Comparison of ENCODE assay signal across 8 cellular contexts in the genomic region with DNA sequence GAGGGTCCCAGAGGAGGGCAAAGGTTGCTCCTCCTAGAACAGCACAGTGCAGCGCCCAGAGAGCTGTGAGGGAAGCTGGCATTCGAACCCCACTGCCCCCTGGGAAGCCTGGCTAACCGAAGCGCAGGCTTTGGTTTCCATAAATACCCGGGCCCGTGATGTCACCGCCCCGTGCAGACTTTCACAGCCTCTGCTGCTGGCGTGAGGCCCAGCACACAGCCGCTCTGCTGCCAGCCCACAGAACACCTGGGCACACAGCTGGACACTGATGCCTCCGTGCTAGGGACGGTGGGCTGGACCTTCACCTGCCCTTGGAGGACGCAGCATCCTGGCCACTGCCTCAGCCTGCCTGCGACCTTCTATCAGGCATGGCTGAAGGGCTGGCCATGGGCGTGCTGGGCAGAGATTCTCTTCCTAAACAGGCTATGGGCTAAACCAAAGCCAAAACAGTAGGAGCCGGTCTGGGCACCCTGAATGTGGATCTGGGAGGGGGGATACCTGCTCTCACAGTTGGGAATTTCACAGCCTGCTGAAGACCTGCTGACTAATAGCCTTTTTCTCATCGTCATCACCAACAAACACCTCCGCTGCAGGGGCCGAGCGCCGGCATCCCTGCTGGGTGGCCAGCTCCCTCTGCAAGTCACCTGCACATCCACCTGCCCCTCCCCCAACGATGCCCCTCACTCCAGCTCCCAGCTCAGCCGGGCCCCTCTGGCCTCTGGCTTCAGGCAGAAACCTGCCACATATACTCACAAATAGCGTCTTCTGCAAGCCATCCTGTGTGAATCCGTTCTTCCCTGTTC. TPM values are rescaled to one million over a fixed set of nuclear protein-coding genes. Genes with fewer than 3 reads are reported as not detected.
A peak's percentile ranks its signal among the peaks of the same experiment; 100 is the strongest.
DNase-seq lines count a peak whose midpoint lies in the region; ATAC-seq and TF ChIP-seq lines count a peak whose summit lies in the region.

No MANE protein-coding gene starts in this region.

- TF ChIP-seq CTCF in Panc1 (IDR thresholded peaks at IDR 0.05) = no peak
- no peak for TF ChIP-seq CTCF in heart right ventricle (IDR thresholded peaks at IDR 0.05)
- no peak for TF ChIP-seq CTCF in thoracic aorta (IDR thresholded peaks at IDR 0.05)

- POLR2A ChIA-PET in Panc1 (lab: Charles Lee) = no interaction called here

- CTCF ChIA-PET in activated naive CD4-positive, alpha-beta T cell treated with anti-CD3 and anti-CD28 coated beads, Interleukin-2, amount 10 ng/mL, durations not matched to agents 7 days and 5 days (lab: Charles Lee) = no interaction called here
- CTCF ChIA-PET in Panc1 (lab: Charles Lee) = interaction anchor here (0.6 kb wide), 1 partner anchor 84 kb away, joined by 4 read pairs; no protein-coding TSS in a partner anchor

- WGBS in heart right ventricle, 2 donors = 22 to 44% methylated on average over 25 of the region's 25 CpGs

- peak overlapping the region; percentile 70 for H3K4me3 Mint-ChIP-seq in activated naive CD4-positive, alpha-beta T cell treated with anti-CD3 and anti-CD28 coated beads, Interleukin-2, amount 10 ng/mL, durations not matched to agents 7 days and 5 days

- peaks cover 61% of the 10 kb centered on the region for H3K27me3 Mint-ChIP-seq in activated naive CD4-positive, alpha-beta T cell treated with anti-CD3 and anti-CD28 coated beads, Interleukin-2, amount 10 ng/mL, durations not matched to agents 7 days and 5 days

- H3K27me3 ChIP-seq in Panc1 (ENCODE audit: control insufficient read depth, insufficient read depth, low read length) (no peaks in the 10 kb centered on the region), heart right ventricle (peaks cover 0 to 31% (median 4%) of the 10 kb centered on the region in 7 donors), thoracic aorta (replicated peaks; ENCODE audit: insufficient read depth) (no peaks in the 10 kb centered on the region)

- peaks cover 49% of the 10 kb centered on the region for H3K4me1 Mint-ChIP-seq in activated naive CD4-positive, alpha-beta T cell treated with anti-CD3 and anti-CD28 coated beads, Interleukin-2, amount 10 ng/mL, durations not matched to agents 7 days and 5 days

- in situ Hi-C loops in Panc1 (cut with HindIII; ENCODE audit: low pct_unique_long_range_greater_than_20kb, low sequenced_read_pairs) = no loop called here

- H3K27ac Mint-ChIP-seq in activated naive CD4-positive, alpha-beta T cell treated with anti-CD3 and anti-CD28 coated beads, Interleukin-2, amount 10 ng/mL, durations not matched to agents 7 days and 5 days = no peak overlapping the region

- H3K27ac ChIP-seq in Panc1 (ENCODE audit: low read length) (no peak overlapping the region), heart right ventricle (peak overlapping the region in 8 of 10 donors; percentile 8 to 80 (median 72)), thoracic aorta (peak overlapping the region in 1 of 2 donors; percentile 6)

- H3K9me3 ChIP-seq in Panc1 (ENCODE audit: control insufficient read depth, insufficient read depth, low read depth, low read length) (no peaks in the 10 kb centered on the region), heart right ventricle (no peaks in the 10 kb centered on the region), thoracic aorta (no peaks in the 10 kb centered on the region)

- H3K9me3 Mint-ChIP-seq in activated naive CD4-positive, alpha-beta T cell treated with anti-CD3 and anti-CD28 coated beads, Interleukin-2, amount 10 ng/mL, durations not matched to agents 7 days and 5 days = no peaks in the 10 kb centered on the region

- H3K4me1 ChIP-seq in Panc1 (ENCODE audit: control insufficient read depth, insufficient read depth, low read length) (no peaks in the 10 kb centered on the region), heart right ventricle (peaks cover 4 to 51% (median 25%) of the 10 kb centered on the region in 9 donors), thoracic aorta (ENCODE audit: control insufficient read depth in 1 of 2, low read depth in 2 of 2) (peaks cover 5 to 34% of the 10 kb centered on the region in 2 donors)

- peaks cover 8% of the 10 kb centered on the region for H3K36me3 Mint-ChIP-seq in activated naive CD4-positive, alpha-beta T cell treated with anti-CD3 and anti-CD28 coated beads, Interleukin-2, amount 10 ng/mL, durations not matched to agents 7 days and 5 days

- no TSS peak for BruUV-seq in Panc1 (replicated peaks; lab: Mats Ljungman, UMichigan)

- no peak for DNase-seq in activated naive CD4-positive, alpha-beta T cell treated with anti-CD3 and anti-CD28 coated beads, Interleukin-2, amount 10 ng/mL, durations not matched to agents 7 days and 5 days
- DNase-seq in activated naive CD4-positive, alpha-beta T cell treated with Interleukin-2 at 50 U/mL for 16 hours = no peak
- no peak for DNase-seq in Panc1 (ENCODE audit: low read depth, low spot score)
- peak; percentile 70 to 73 for DNase-seq in heart right ventricle
- DNase-seq in thoracic aorta (ENCODE audit: low spot score) = no peak
- DNase-seq in NCI-H187 treated with DMSO at 0.1 percent for 48 hours (lab: John Stamatoyannopoulos, UW) = no peak

- intact Hi-C loops in Panc1 (cut with micrococcal nuclease; ENCODE audit: unreplicated experiment) (no loop called here), heart right ventricle (cut with DNase I) (no loop called here)

- peak; percentile 47 for ATAC-seq in HG03060 (IDR thresholded peaks at IDR 0.05; ENCODE audit: low read depth, unreplicated experiment)
- ATAC-seq in Panc1 = 0 out of 2 replicates have a peak, but pooled peaks have one; percentile 23
- peak; percentile 56 to 90 (median 80) for ATAC-seq in heart right ventricle
- ATAC-seq in thoracic aorta (ENCODE audit: insufficient number of reproducible peaks, low FRiP score, low read depth) = peak; percentile 38
- no peak for ATAC-seq in HG02870 (IDR thresholded peaks at IDR 0.05; ENCODE audit: unreplicated experiment)

- H3K36me3 ChIP-seq in Panc1 (ENCODE audit: control insufficient read depth, insufficient read depth, low read length) (no peaks in the 10 kb centered on the region), heart right ventricle (no peaks in the 10 kb centered on the region), thoracic aorta (no peaks in the 10 kb centered on the region)

- no peak overlapping the region for H3K4me3 ChIP-seq in Panc1 (ENCODE audit: low read depth in 2 of 2, low read length in 2 of 2)
- H3K4me3 ChIP-seq in heart right ventricle = peak overlapping the region in 6 of 10 donors; percentile 3 to 45 (median 28)
- peak overlapping the region; percentile 63 for H3K4me3 ChIP-seq in thoracic aorta

RNA-seq across cellular contexts. Expression of a gene that starts 0.8 kb away (rescaled TPM):
- total RNA-seq in Panc1 (2021; ENCODE audit: unreplicated experiment) = 28.4 TPM
- polyA plus RNA-seq in Panc1 (2012; ENCODE audit: insufficient read length) = 37.5 TPM
- 10 to 100 TPM; 55.9 to 73.9 (median 60.7) TPM for total RNA-seq in heart right ventricle
- 10 to 100 TPM; 13.1 to 29.7 TPM for polyA plus RNA-seq in heart right ventricle
- total RNA-seq in thoracic aorta = 100 to 1,000 TPM in 1 of 2 donors, 10 to 100 TPM in 1; 93.6 to 121 TPM

Comparison
In these comparisons a context has a peak if more than half of its experiments do, and no peak if none do; other contexts are left out.
1. DNase-seq: peak in heart right ventricle (2 of 2); none in activated naive CD4-positive, alpha-beta T cell treated with anti-CD3 and anti-CD28 coated beads, Interleukin-2, amount 10 ng/mL, durations not matched to agents 7 days and 5 days (single experiment), activated naive CD4-positive, alpha-beta T cell treated with Interleukin-2 at 50 U/mL for 16 hours (single experiment), Panc1 (single experiment), thoracic aorta (single experiment) and NCI-H187 treated with DMSO at 0.1 percent for 48 hours (single experiment).
2. H3K4me3 ChIP-seq: peak in heart right ventricle (6 of 10) and thoracic aorta (single experiment); none in Panc1 (0 of 2).